34 cellular contexts compared by ENCODE assay signal in the genomic region with DNA sequence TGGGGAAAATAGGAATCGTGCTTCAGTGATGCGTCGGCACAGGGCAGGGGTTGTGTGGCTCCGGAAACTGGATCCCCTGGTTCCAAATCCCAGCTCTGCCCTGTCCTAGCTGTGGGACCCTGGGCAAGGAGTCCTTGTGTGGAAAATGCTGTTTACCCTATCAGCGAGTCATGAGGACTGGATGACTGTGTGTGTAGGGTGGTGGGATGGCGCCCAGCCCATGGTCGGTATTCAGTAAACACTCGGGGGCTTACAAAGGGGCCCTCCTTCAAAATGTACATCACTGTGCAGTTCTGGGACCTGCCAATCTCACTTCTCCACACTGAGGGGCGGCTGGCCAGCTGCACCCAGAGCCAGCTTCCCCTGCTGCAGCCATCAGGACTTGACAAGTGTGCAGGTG.
"Had no signal": no experiment of that assay in that cellular context is flagged by ENCODE, and none has a peak within 500 bp of the region (broad histone marks: within the 10 kb centered on the region; RNA-seq: fewer than 3 reads in every experiment).

No MANE protein-coding gene starts in this region.

- H3K27me3 ChIP-seq: adrenal gland, body of pancreas, brain microvascular endothelial cell, breast epithelium had no signal

- H3K4me3 ChIP-seq: adrenal gland, body of pancreas, breast epithelium had no signal

- H3K27me3 Mint-ChIP-seq: activated B cell treated with CpG ODN at 0.5 μM for 24 hours; activated CD4-positive, alpha-beta memory T cell treated with anti-CD3 and anti-CD28 coated beads for 36 hours; activated CD4-positive, alpha-beta T cell treated with anti-CD3 and anti-CD28 coated beads, Interleukin-2, amount 10 ng/mL, durations not matched to agents 24 days and 14 days; activated CD8-positive, alpha-beta T cell treated with anti-CD3 and anti-CD28 coated beads for 36 hours; activated naive CD8-positive, alpha-beta T cell treated with anti-CD3 and anti-CD28 coated beads for 36 hours; activated T-helper 17 cell treated with anti-CD3 and anti-CD28 coated beads, Interleukin-2, amount 50 U/mL, for 72 hours had no signal

- H3K4me1 ChIP-seq: adrenal gland, breast epithelium had no signal

- H3K4me1 Mint-ChIP-seq: activated CD4-positive, alpha-beta T cell treated with anti-CD3 and anti-CD28 coated beads, Interleukin-2, amount 10 ng/mL, durations not matched to agents 24 days and 14 days; activated naive CD8-positive, alpha-beta T cell treated with anti-CD3 and anti-CD28 coated beads for 36 hours; activated T-helper 17 cell treated with anti-CD3 and anti-CD28 coated beads, Interleukin-2, amount 50 U/mL, for 72 hours had no signal

- H3K4me3 Mint-ChIP-seq: activated B cell treated with CpG ODN at 0.5 μM for 24 hours; activated CD4-positive, alpha-beta memory T cell treated with anti-CD3 and anti-CD28 coated beads for 36 hours; activated CD4-positive, alpha-beta T cell treated with anti-CD3 and anti-CD28 coated beads, Interleukin-2, amount 10 ng/mL, durations not matched to agents 24 days and 14 days; activated CD8-positive, alpha-beta T cell treated with anti-CD3 and anti-CD28 coated beads for 36 hours; activated naive CD4-positive, alpha-beta T cell treated with anti-CD3 and anti-CD28 coated beads for 36 hours; activated naive CD8-positive, alpha-beta T cell treated with anti-CD3 and anti-CD28 coated beads for 36 hours; activated T-cell treated with anti-CD3 and anti-CD28 coated beads, Interleukin-2, amount 50 U/mL, for 4 hours; activated T-cell treated with anti-CD3 and anti-CD28 coated beads, Interleukin-2, amount 50 U/mL, for 72 hours; activated T-helper 1 cell treated with anti-CD3 and anti-CD28 coated beads, Interleukin-12 subunit alpha, Interleukin-12 subunit beta, Interleukin-2, Interleukin-4 antibody, amounts not matched to agents 30 ng/mL and 10 ng/mL and 1 ng/mL, durations not matched to agents 14 hours and 24 hours and 36 hours; activated T-helper 17 cell treated with anti-CD3 and anti-CD28 coated beads, Interleukin-2, amount 50 U/mL, for 72 hours; T-helper 1 cell treated with Interleukin-12 subunit alpha and Interleukin-12 subunit beta and Interleukin-4 antibody, amounts not matched to agents 30 μg/mL and 1 μg/mL, for 36 hours; T-helper 2 cell treated with Interferon-gamma antibody and Interleukin-4, amounts not matched to agents 5 μg/mL and 100 μg/mL, for 36 hours had no signal

- H3K9me3 Mint-ChIP-seq: activated B cell treated with CpG ODN at 0.5 μM for 24 hours; activated CD4-positive, alpha-beta memory T cell treated with anti-CD3 and anti-CD28 coated beads for 36 hours; activated CD4-positive, alpha-beta T cell treated with anti-CD3 and anti-CD28 coated beads, Interleukin-2, amount 10 ng/mL, durations not matched to agents 24 days and 14 days; activated naive CD4-positive, alpha-beta T cell treated with anti-CD3 and anti-CD28 coated beads for 36 hours; activated naive CD4-positive, alpha-beta T cell treated with anti-CD3 and anti-CD28 coated beads, Interleukin-2, amount 50 U/mL, for 72 hours; activated naive CD8-positive, alpha-beta T cell treated with anti-CD3 and anti-CD28 coated beads for 36 hours; activated T-cell treated with anti-CD3 and anti-CD28 coated beads, Interleukin-2, amount 50 U/mL, for 4 hours; activated T-helper 1 cell treated with anti-CD3 and anti-CD28 coated beads, Interleukin-12 subunit alpha, Interleukin-12 subunit beta, Interleukin-2, Interleukin-4 antibody, amounts not matched to agents 30 ng/mL and 10 ng/mL and 1 ng/mL, durations not matched to agents 14 hours and 24 hours and 36 hours; activated T-helper 17 cell treated with anti-CD3 and anti-CD28 coated beads, Interleukin-2, amount 50 U/mL, for 72 hours; T-helper 1 cell treated with Interleukin-12 subunit alpha and Interleukin-12 subunit beta and Interleukin-4 antibody, amounts not matched to agents 30 μg/mL and 1 μg/mL, for 36 hours; T-helper 2 cell treated with Interferon-gamma antibody and Interleukin-4, amounts not matched to agents 5 μg/mL and 100 μg/mL, for 36 hours had no signal

- H3K27ac Mint-ChIP-seq: activated B cell treated with CpG ODN at 0.5 μM for 24 hours; activated CD4-positive, alpha-beta memory T cell treated with anti-CD3 and anti-CD28 coated beads for 36 hours; activated CD4-positive, alpha-beta T cell treated with anti-CD3 and anti-CD28 coated beads, Interleukin-2, amount 10 ng/mL, durations not matched to agents 24 days and 14 days; activated CD8-positive, alpha-beta T cell treated with anti-CD3 and anti-CD28 coated beads for 36 hours; activated naive CD4-positive, alpha-beta T cell treated with anti-CD3 and anti-CD28 coated beads for 36 hours; activated naive CD8-positive, alpha-beta T cell treated with anti-CD3 and anti-CD28 coated beads for 36 hours; activated T-cell treated with anti-CD3 and anti-CD28 coated beads, Interleukin-2, amount 50 U/mL, for 72 hours; activated T-helper 17 cell treated with anti-CD3 and anti-CD28 coated beads, Interleukin-2, amount 50 U/mL, for 72 hours; T-helper 1 cell treated with Interleukin-12 subunit alpha and Interleukin-12 subunit beta and Interleukin-4 antibody, amounts not matched to agents 30 μg/mL and 1 μg/mL, for 36 hours; T-helper 2 cell treated with Interferon-gamma antibody and Interleukin-4, amounts not matched to agents 5 μg/mL and 100 μg/mL, for 36 hours had no signal

- H3K27ac ChIP-seq: adrenal gland, body of pancreas, brain microvascular endothelial cell, breast epithelium, VCaP had no signal

- H3K36me3 ChIP-seq: adrenal gland, brain microvascular endothelial cell, breast epithelium had no signal

- ATAC-seq: activated CD8-positive, alpha-beta T cell treated with anti-CD3 and anti-CD28 coated beads for 36 hours; activated naive CD4-positive, alpha-beta T cell treated with anti-CD3 and anti-CD28 coated beads, Interleukin-2, amount 50 U/mL, for 72 hours; activated T-cell treated with anti-CD3 and anti-CD28 coated beads, Interleukin-2, amount 50 U/mL, for 4 hours; activated T-cell treated with anti-CD3 and anti-CD28 coated beads, Interleukin-2, amount 50 U/mL, for 72 hours; activated T-helper 17 cell treated with anti-CD3 and anti-CD28 coated beads, Interleukin-2, amount 50 U/mL, for 72 hours; body of pancreas had no signal

- DNase-seq: activated B cell treated with CpG ODN at 0.5 μM for 24 hours; activated CD4-positive, alpha-beta memory T cell treated with anti-CD3 and anti-CD28 coated beads for 36 hours; activated CD4-positive, alpha-beta T cell treated with anti-CD3 and anti-CD28 coated beads for 4 hours; activated CD4-positive, alpha-beta T cell treated with anti-CD3 and anti-CD28 coated beads, Interleukin-2, amount 10 ng/mL, durations not matched to agents 24 days and 14 days; activated CD4-positive, alpha-beta T cell treated with anti-CD3 and anti-CD28 coated beads, Interleukin-2, amount 50 U/mL, for 1 hour; activated CD4-positive, alpha-beta T cell treated with anti-CD3 and anti-CD28 coated beads, Interleukin-2, amount 50 U/mL, for 4 hours; activated CD4-positive, CD25-positive, alpha-beta regulatory T cell treated with anti-CD3 and anti-CD28 coated beads, Interleukin-2, amount 50 U/mL, for 72 hours; activated CD8-positive, alpha-beta memory T cell treated with anti-CD3 and anti-CD28 coated beads, Interleukin-2, amount 50 U/mL, for 4 hours; activated CD8-positive, alpha-beta T cell treated with anti-CD3 and anti-CD28 coated beads for 36 hours; activated effector memory CD4-positive, alpha-beta T cell treated with anti-CD3 and anti-CD28 coated beads, Interleukin-2, amount 50 U/mL, for 16 hours; activated gamma-delta T cell treated with Interleukin-2 at 50 U/mL for 16 hours; activated naive CD4-positive, alpha-beta T cell; activated naive CD4-positive, alpha-beta T cell treated with anti-CD3 and anti-CD28 coated beads for 36 hours; activated naive CD4-positive, alpha-beta T cell treated with anti-CD3 and anti-CD28 coated beads, Interleukin-2, amount 50 U/mL, for 16 hours; activated naive CD8-positive, alpha-beta T cell treated with anti-CD3 and anti-CD28 coated beads for 36 hours; activated T-cell treated with anti-CD3 and anti-CD28 coated beads for 4 hours; activated T-cell treated with anti-CD3 and anti-CD28 coated beads, Interleukin-2, amount 50 U/mL, for 1 hour; activated T-cell treated with anti-CD3 and anti-CD28 coated beads, Interleukin-2, amount 50 U/mL, for 4 hours; activated T-cell treated with anti-CD3 and anti-CD28 coated beads, Interleukin-2, amount 50 U/mL, for 72 hours; adrenal gland; amniotic stem cell; body of pancreas; brain microvascular endothelial cell; SW 1271; T-helper 1 cell; T-helper 2 cell; T-helper 9 cell had no signal

- H3K9me3 ChIP-seq: adrenal gland, body of pancreas, breast epithelium had no signal
